1 cellular context compared by ENCODE assay signal in genomic region chr11:13119361-13119760, GRCh38.
TF ChIP-seq lines count a peak whose summit lies in the region.

No MANE protein-coding gene starts in this region.

TF ChIP-seq in SK-N-SH treated with all-trans-retinoic acid at 6 μM for 48 hours, 23 proteins besides CTCF, POLR2A, EP300 and RAD21 (continued from another document):
- TF ChIP-seq CSRNP3 (CRISPR knock-in tag; IDR thresholded peaks at IDR 0.05) (no peak), PPARA (CRISPR knock-in tag; IDR thresholded peaks at IDR 0.05; ENCODE audit: borderline replicate concordance) (no peak), RARB (CRISPR knock-in tag; IDR thresholded peaks at IDR 0.05) (no peak), SNAI2 (CRISPR knock-in tag; IDR thresholded peaks at IDR 0.05) (no peak), ZFP30 (CRISPR knock-in tag; IDR thresholded peaks at IDR 0.05) (no peak), OSR1 (CRISPR knock-in tag; IDR thresholded peaks at IDR 0.05) (no peak), ZFP3 (CRISPR knock-in tag; IDR thresholded peaks at IDR 0.05) (no peak), ZNF8 (CRISPR knock-in tag; IDR thresholded peaks at IDR 0.05) (no peak), CSDC2 (CRISPR knock-in tag; IDR thresholded peaks at IDR 0.05) (no peak), BACH2 (CRISPR knock-in tag; IDR thresholded peaks at IDR 0.05; ENCODE audit: borderline replicate concordance) (no peak), ZNF70 (CRISPR knock-in tag; IDR thresholded peaks at IDR 0.05) (no peak), TOX (CRISPR knock-in tag; IDR thresholded peaks at IDR 0.05; ENCODE audit: borderline replicate concordance) (no peak), ISL1 (CRISPR knock-in tag; IDR thresholded peaks at IDR 0.05) (no peak), ARNTL (CRISPR knock-in tag; IDR thresholded peaks at IDR 0.05; ENCODE audit: borderline replicate concordance, low read depth) (no peak), CREB5 (CRISPR knock-in tag; IDR thresholded peaks at IDR 0.05; ENCODE audit: low read depth) (no peak), ZC3H10 (CRISPR knock-in tag; IDR thresholded peaks at IDR 0.05) (no peak)
- TF ChIP-seq, protein P1, sequence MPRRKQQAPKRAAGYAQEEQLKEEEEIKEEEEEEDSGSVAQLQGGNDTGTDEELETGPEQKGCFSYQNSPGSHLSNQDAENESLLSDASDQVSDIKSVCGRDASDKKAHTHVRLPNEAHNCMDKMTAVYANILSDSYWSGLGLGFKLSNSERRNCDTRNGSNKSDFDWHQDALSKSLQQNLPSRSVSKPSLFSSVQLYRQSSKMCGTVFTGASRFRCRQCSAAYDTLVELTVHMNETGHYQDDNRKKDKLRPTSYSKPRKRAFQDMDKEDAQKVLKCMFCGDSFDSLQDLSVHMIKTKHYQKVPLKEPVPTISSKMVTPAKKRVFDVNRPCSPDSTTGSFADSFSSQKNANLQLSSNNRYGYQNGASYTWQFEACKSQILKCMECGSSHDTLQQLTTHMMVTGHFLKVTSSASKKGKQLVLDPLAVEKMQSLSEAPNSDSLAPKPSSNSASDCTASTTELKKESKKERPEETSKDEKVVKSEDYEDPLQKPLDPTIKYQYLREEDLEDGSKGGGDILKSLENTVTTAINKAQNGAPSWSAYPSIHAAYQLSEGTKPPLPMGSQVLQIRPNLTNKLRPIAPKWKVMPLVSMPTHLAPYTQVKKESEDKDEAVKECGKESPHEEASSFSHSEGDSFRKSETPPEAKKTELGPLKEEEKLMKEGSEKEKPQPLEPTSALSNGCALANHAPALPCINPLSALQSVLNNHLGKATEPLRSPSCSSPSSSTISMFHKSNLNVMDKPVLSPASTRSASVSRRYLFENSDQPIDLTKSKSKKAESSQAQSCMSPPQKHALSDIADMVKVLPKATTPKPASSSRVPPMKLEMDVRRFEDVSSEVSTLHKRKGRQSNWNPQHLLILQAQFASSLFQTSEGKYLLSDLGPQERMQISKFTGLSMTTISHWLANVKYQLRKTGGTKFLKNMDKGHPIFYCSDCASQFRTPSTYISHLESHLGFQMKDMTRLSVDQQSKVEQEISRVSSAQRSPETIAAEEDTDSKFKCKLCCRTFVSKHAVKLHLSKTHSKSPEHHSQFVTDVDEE (CRISPR knock-in tag; IDR thresholded peaks at IDR 0.05) = no peak
TF ChIP-seq in SK-N-SH treated with all-trans-retinoic acid at 6 μM for 48 hours: peak in this region for 0.
